11 cellular contexts compared by ENCODE assay signal in the genomic region with DNA sequence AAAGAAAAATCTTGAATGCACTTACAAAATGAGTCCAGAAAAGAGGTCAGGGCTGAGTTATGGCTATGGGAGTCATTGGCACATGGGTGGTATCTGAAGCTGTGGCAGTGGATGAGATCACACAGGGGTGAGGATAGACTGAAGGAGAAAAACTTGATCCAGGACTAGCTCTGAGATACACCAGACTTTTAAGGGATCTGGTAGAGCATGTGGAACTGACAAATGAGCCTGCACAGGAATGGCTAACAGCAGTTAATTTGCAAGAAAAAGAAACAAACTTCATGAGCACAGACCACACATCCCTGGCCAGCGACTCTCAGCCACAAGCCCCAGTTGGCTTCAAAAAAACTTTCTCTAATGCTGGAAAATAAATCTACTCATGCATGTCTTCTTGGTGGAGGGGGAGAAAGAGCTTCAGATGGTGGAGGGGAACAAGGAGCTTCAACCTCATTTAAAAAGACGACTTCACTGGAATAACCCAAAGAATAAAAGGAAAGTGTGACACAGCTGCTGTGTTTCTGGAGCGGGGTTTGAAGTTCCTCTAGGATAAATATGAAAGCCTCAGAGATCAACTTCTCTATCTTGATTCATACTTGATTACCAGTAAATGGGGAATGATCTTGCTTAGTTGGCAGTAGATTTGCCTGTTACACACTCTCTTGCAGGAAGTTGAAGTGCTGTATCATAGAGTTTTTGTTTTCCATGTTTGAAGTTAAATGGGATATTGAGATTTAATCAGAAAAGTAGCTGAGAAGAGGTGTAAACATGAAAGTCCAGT. TPM values are rescaled to one million over a fixed set of nuclear protein-coding genes. Genes with fewer than 3 reads are reported as not detected.
DNase-seq lines count a peak whose midpoint lies in the region; ATAC-seq and TF ChIP-seq lines count a peak whose summit lies in the region.
"Had no signal": no experiment of that assay in that cellular context is flagged by ENCODE, and none has a peak within 500 bp of the region (broad histone marks: within the 10 kb centered on the region; RNA-seq: fewer than 3 reads in every experiment).

No MANE protein-coding gene starts in this region.

- H3K9me3 ChIP-seq in cardiac muscle cell (ENCODE audit: low read depth): no peaks in the 10 kb centered on the region
- no peaks in the 10 kb centered on the region for H3K9me3 ChIP-seq in aorta (ENCODE audit: control insufficient read depth, low read length)

- 53 to 59% methylated on average over 3 of the region's 3 CpGs for WGBS in aorta, 2 donors

- H3K4me1 Mint-ChIP-seq in mesothelial cell of epicardium: peaks cover 62% of the 10 kb centered on the region

- H3K4me3 Mint-ChIP-seq in mesothelial cell of epicardium: no peak overlapping the region

- no peaks in the 10 kb centered on the region for H3K9me3 Mint-ChIP-seq in activated naive CD4-positive, alpha-beta T cell treated with anti-CD3 and anti-CD28 coated beads, Interleukin-2, amount 50 U/mL, for 72 hours
- H3K9me3 Mint-ChIP-seq in mesothelial cell of epicardium: no peaks in the 10 kb centered on the region

- peaks cover 34 to 61% of the 10 kb centered on the region in 2 donors for H3K36me3 Mint-ChIP-seq in activated naive CD4-positive, alpha-beta T cell treated with anti-CD3 and anti-CD28 coated beads, Interleukin-2, amount 50 U/mL, for 72 hours
- H3K36me3 Mint-ChIP-seq in mesothelial cell of epicardium: peaks cover 16% of the 10 kb centered on the region

- H3K27ac ChIP-seq in cardiac muscle cell (peak overlapping the region; percentile 27), aorta (ENCODE audit: low read depth in 1 of 2, low read length in 2 of 2) (no peak overlapping the region)

- ATAC-seq in Right ventricle myocardium inferior: no peak
- peak; percentile 27 to 55 for ATAC-seq in activated naive CD4-positive, alpha-beta T cell treated with anti-CD3 and anti-CD28 coated beads, Interleukin-2, amount 50 U/mL, for 72 hours
- peak; percentile 31 for ATAC-seq in aorta (ENCODE audit: low FRiP score)
- ATAC-seq in GM18519 (IDR thresholded peaks at IDR 0.05; ENCODE audit: low FRiP score, unreplicated experiment): no peak

- peaks cover 46% of the 10 kb centered on the region for H3K4me1 ChIP-seq in cardiac muscle cell (ENCODE audit: low read depth)
- peaks cover 5 to 8% of the 10 kb centered on the region in 2 donors for H3K4me1 ChIP-seq in aorta (ENCODE audit: control insufficient read depth in 1 of 2, insufficient read depth in 2 of 2, low read length in 2 of 2)

- no peaks in the 10 kb centered on the region for H3K27me3 Mint-ChIP-seq in mesothelial cell of epicardium (ENCODE audit: low read depth)

- peak overlapping the region; percentile 69 to 70 for H3K27ac Mint-ChIP-seq in activated naive CD4-positive, alpha-beta T cell treated with anti-CD3 and anti-CD28 coated beads, Interleukin-2, amount 50 U/mL, for 72 hours
- peak overlapping the region; percentile 44 for H3K27ac Mint-ChIP-seq in mesothelial cell of epicardium

- H3K36me3 ChIP-seq in cardiac muscle cell (peaks cover 9% of the 10 kb centered on the region), aorta (ENCODE audit: control insufficient read depth in 1 of 2, insufficient read depth in 2 of 2, low read length in 1 of 2) (peaks cover 0 to 2% of the 10 kb centered on the region in 2 donors)

- no peaks in the 10 kb centered on the region for H3K27me3 ChIP-seq in cardiac muscle cell
- H3K27me3 ChIP-seq in aorta (ENCODE audit: control insufficient read depth in 1 of 2, insufficient read depth in 2 of 2, low read length in 1 of 2): no peaks in the 10 kb centered on the region

- TF ChIP-seq CTCF in cardiac muscle cell (IDR thresholded peaks at IDR 0.05; ENCODE audit: low read depth, low read length) (no peak), mesothelial cell of epicardium (IDR thresholded peaks at IDR 0.05; ENCODE audit: unreplicated experiment) (no peak)

- DNase-seq in cardiac muscle cell (ENCODE audit: low read depth in 1 of 2, low spot score in 1 of 2): peak in 1 of 2 donors; percentile 23
- no peak for DNase-seq in Right ventricle myocardium inferior (ENCODE audit: missing footprints)
- DNase-seq in activated naive CD4-positive, alpha-beta T cell treated with anti-CD3 and anti-CD28 coated beads, Interleukin-2, amount 50 U/mL, for 72 hours (ENCODE audit: low spot score in 2 of 2): no peak
- no peak for DNase-seq in mesothelial cell of epicardium (ENCODE audit: low spot score in 2 of 2, unreplicated experiment in 2 of 2)
- no peak for DNase-seq in aorta
- DNase-seq in DMS53 treated with DMSO at 0.1 percent for 48 hours (lab: John Stamatoyannopoulos, UW; ENCODE audit: unreplicated experiment): no peak
- DNase-seq in NCI-H2171 treated with DMSO at 0.1 percent for 48 hours (lab: John Stamatoyannopoulos, UW): no peak
- DNase-seq: activated CD4-positive, alpha-beta T cell treated with anti-CD3 and anti-CD28 coated beads, Interleukin-2, amount 50 U/mL, for 48 hours; effector memory CD4-positive, alpha-beta T cell; NCI-H748 treated with DMSO at 0.1 percent for 48 hours had no signal

- H3K4me3 ChIP-seq in cardiac muscle cell (no peak overlapping the region), aorta (ENCODE audit: low read length in 2 of 2) (no peak overlapping the region)

- intact Hi-C loops in Right ventricle myocardium inferior (cut with DNase I): loop anchor here (5.0 kb wide), 1 partner anchor 52 kb away; no protein-coding TSS in a partner anchor
- intact Hi-C loops in aorta (cut with DNase I): loop anchor here (10.0 kb wide), 1 partner anchor 115 kb away; no protein-coding TSS in a partner anchor

RNA-seq across cellular contexts. Expression of a gene that starts 33.7 kb away (rescaled TPM):
- total RNA-seq in cardiac muscle cell (20.8 and 21.9 TPM in 2 replicates), Right ventricle myocardium inferior (17.8 TPM), mesothelial cell of epicardium (26.5 to 33.3 TPM (median 28.6 TPM) in 3 replicates), aorta (10 to 100 TPM; 17.8 to 26.9 TPM)
- polyA plus RNA-seq in cardiac muscle cell (24.9 and 29.0 TPM in 2 replicates), aorta (10 to 100 TPM; 13.7 to 32.2 TPM)
- total RNA-seq in activated naive CD4-positive, alpha-beta T cell treated with anti-CD3 and anti-CD28 coated beads, Interleukin-2, amount 50 U/mL, for 72 hours: 100 to 1,000 TPM; 110 to 146 TPM

Comparison
In these comparisons a context has a peak if more than half of its experiments do, and no peak if none do; other contexts are left out.
1. ATAC-seq: peak in activated naive CD4-positive, alpha-beta T cell treated with anti-CD3 and anti-CD28 coated beads, Interleukin-2, amount 50 U/mL, for 72 hours (2 of 2) and aorta (single experiment); none in Right ventricle myocardium inferior (single experiment) and GM18519 (single experiment).